27 cellular contexts compared by ENCODE assay signal in genomic region chr13:44622259-44622658, GRCh38. TPM values are rescaled to one million over a fixed set of nuclear protein-coding genes. Genes with fewer than 3 reads are reported as not detected.
DNase-seq lines count a peak whose midpoint lies in the region; ATAC-seq and TF ChIP-seq lines count a peak whose summit lies in the region.
"Had no signal": no experiment of that assay in that cellular context is flagged by ENCODE, and none has a peak within 500 bp of the region (broad histone marks: within the 10 kb centered on the region; RNA-seq: fewer than 3 reads in every experiment).

No MANE protein-coding gene starts in this region.

- TF ChIP-seq EP300 in suprapubic skin (IDR thresholded peaks at IDR 0.05) = no peak

- H2BK15ac ChIP-seq in IMR-90 (ENCODE audit: low read depth, low read length) = peak overlapping the region; percentile 25; the same call in 1 of the 3 replicates

- H2BK20ac ChIP-seq in IMR-90 (ENCODE audit: low read depth, low read length) = no peak overlapping the region; the same call in 1 of the 2 replicates

- no peak overlapping the region for H2BK5ac ChIP-seq in IMR-90 (ENCODE audit: low read depth, low read length, poor library complexity, severe bottlenecking)

- no peak overlapping the region for H2AK9ac ChIP-seq in IMR-90 (replicated peaks; ENCODE audit: low read depth, low read length, poor library complexity)

- H3K4ac ChIP-seq in IMR-90 (ENCODE audit: low read depth, low read length) = no peak overlapping the region

- H2AFZ ChIP-seq in IMR-90 (replicated peaks; ENCODE audit: low read length, poor library complexity) = no peak overlapping the region

- no peak overlapping the region; the same call in 1 of the 2 replicates for H4K5ac ChIP-seq in IMR-90 (ENCODE audit: low read depth, low read length)

- no peak for TF ChIP-seq POLR2A in IMR-90 (IDR thresholded peaks at IDR 0.05; ENCODE audit: low read depth, low read length)
- no peak for TF ChIP-seq POLR2A in suprapubic skin (IDR thresholded peaks at IDR 0.05)

- H3K4me3 ChIP-seq in IMR-90 (ENCODE audit: insufficient read depth, low read depth, low read length) = no peak overlapping the region
- H3K4me3 ChIP-seq in fibroblast of pulmonary artery (replicated peaks; ENCODE audit: low read depth, low read length) = no peak overlapping the region
- H3K4me3 ChIP-seq in suprapubic skin = no peak overlapping the region
- H3K4me3 ChIP-seq: esophagus squamous epithelium, tibial nerve had no signal

- H3K36me3 ChIP-seq in IMR-90 (ENCODE audit: control insufficient read depth, insufficient read depth, low read length) (no peaks in the 10 kb centered on the region), suprapubic skin (no peaks in the 10 kb centered on the region)
- H3K36me3 ChIP-seq: esophagus squamous epithelium, tibial nerve had no signal

- H3K27ac ChIP-seq in IMR-90 (ENCODE audit: insufficient read depth, low read length) = no peak overlapping the region
- no peak overlapping the region for H3K27ac ChIP-seq in suprapubic skin
- H3K27ac ChIP-seq: esophagus squamous epithelium, tibial nerve had no signal

- no peak overlapping the region for H3K56ac ChIP-seq in IMR-90 (ENCODE audit: extremely low read depth, insufficient read depth, low read length)

- TF ChIP-seq CTCF in IMR-90 (conservative IDR thresholded peaks at IDR 0.05; ENCODE audit: low read depth, low read length) = no peak
- TF ChIP-seq CTCF in fibroblast of pulmonary artery (IDR thresholded peaks at IDR 0.05; ENCODE audit: low read length, missing control alignments) = no peak
- no peak for TF ChIP-seq CTCF in suprapubic skin (IDR thresholded peaks at IDR 0.05)

- no peaks in the 10 kb centered on the region for H4K20me1 ChIP-seq in IMR-90 (ENCODE audit: insufficient read depth, low read length)

- H4K91ac ChIP-seq in IMR-90 (ENCODE audit: insufficient read depth, low read depth, low read length) = no peak overlapping the region

- H3K9ac ChIP-seq in IMR-90 (ENCODE audit: low read depth, low read length) = no peak overlapping the region

- WGBS in IMR-90 (ENCODE audit: extremely low coverage in 2 of 2, insufficient read length in 1 of 2), 2 experiments = no CpG with 5 or more reads among the region's 1 CpG
- WGBS in suprapubic skin = 65% methylated on average over 1 of the region's 1 CpG

- no peak overlapping the region for H2BK120ac ChIP-seq in IMR-90 (ENCODE audit: low read depth, low read length)

- no peaks in the 10 kb centered on the region for H3K79me1 ChIP-seq in IMR-90 (ENCODE audit: low read depth in 1 of 2, low read length in 2 of 2)

- no peaks in the 10 kb centered on the region for H3K9me3 ChIP-seq in IMR-90 (ENCODE audit: control insufficient read depth, insufficient read depth, low read length)
- H3K9me3 ChIP-seq in suprapubic skin = no peaks in the 10 kb centered on the region
- H3K9me3 ChIP-seq: esophagus squamous epithelium, tibial nerve had no signal

- no peak for TF ChIP-seq RAD21 in IMR-90 (IDR thresholded peaks at IDR 0.05; ENCODE audit: low read length)

- CTCF ChIA-PET in IMR-90 (lab: Yijun Ruan, JAX) = no interaction called here

- H3K14ac ChIP-seq in IMR-90 (replicated peaks; ENCODE audit: low read depth, low read length) = no peak overlapping the region

- H4K8ac ChIP-seq in IMR-90 (ENCODE audit: low read depth in 2 of 2, low read length in 2 of 2) = no peak overlapping the region

- no peak overlapping the region; the same call in 1 of the 2 replicates for H3K18ac ChIP-seq in IMR-90 (ENCODE audit: low read depth, low read length)

- in situ Hi-C loops in IMR-90 (cut with MboI; ENCODE audit: low sequenced_read_pairs) = no loop called here

- intact Hi-C loops in IMR-90 (cut with micrococcal nuclease) (no loop called here), left colon (cut with DNase I, micrococcal nuclease) (no loop called here)

- no peaks in the 10 kb centered on the region for H3K27me3 ChIP-seq in IMR-90 (ENCODE audit: control insufficient read depth, insufficient read depth, low read length)
- H3K27me3 ChIP-seq in suprapubic skin = no peaks in the 10 kb centered on the region
- H3K27me3 ChIP-seq: tibial nerve had no signal

- dilution Hi-C loops in IMR-90 (cut with HindIII; ENCODE audit: low sequenced_read_pairs, unreplicated experiment) = no loop called here

- H2AK5ac ChIP-seq in IMR-90 (ENCODE audit: low read depth, low read length) = no peak overlapping the region

- no peak for ATAC-seq in IMR-90 (ENCODE audit: low read depth)
- ATAC-seq in left colon = no peak
- ATAC-seq: activated CD4-positive, CD25-positive, alpha-beta regulatory T cell treated with anti-CD3 and anti-CD28 coated beads, Interleukin-2, amount 50 U/mL, for 24 hours; activated CD8-positive, alpha-beta memory T cell treated with anti-CD3 and anti-CD28 coated beads, Interleukin-2, amount 10 ng/mL, durations not matched to agents 7 days and 5 days; activated naive CD8-positive, alpha-beta T cell treated with anti-CD3 and anti-CD28 coated beads, Interleukin-2, amount 50 U/mL, for 24 hours; activated T-cell treated with anti-CD3 and anti-CD28 coated beads, Interleukin-2, amount 50 U/mL, for 4 hours; sciatic nerve had no signal

- no peak overlapping the region for H3K4me2 ChIP-seq in IMR-90 (ENCODE audit: low read depth, low read length)

- no TSS peak for BruUV-seq in IMR-90 (replicated peaks; lab: Mats Ljungman, UMichigan)

- no peaks in the 10 kb centered on the region for H3K9me1 ChIP-seq in IMR-90 (ENCODE audit: insufficient read depth, low read length)

- POLR2A ChIA-PET in IMR-90 (lab: Charles Lee; ENCODE audit: unreplicated experiment) = no interaction called here

- H3K4me1 ChIP-seq in IMR-90 (ENCODE audit: control insufficient read depth, insufficient read depth, low read length) (peaks cover 3% of the 10 kb centered on the region; the same call in 1 of the 2 replicates), suprapubic skin (no peaks in the 10 kb centered on the region)
- H3K4me1 ChIP-seq: esophagus squamous epithelium, tibial nerve had no signal

- no peak overlapping the region for H3K23ac ChIP-seq in IMR-90 (ENCODE audit: low read depth, low read length)

- no peak for DNase-seq in IMR-90
- peak; percentile 12 for DNase-seq in amniotic epithelial cell (ENCODE audit: low read depth)
- peak; percentile 32 for DNase-seq in fibroblast of pulmonary artery (ENCODE audit: low read depth)
- peak; percentile 3 for DNase-seq in pons (ENCODE audit: low spot score)
- no peak for DNase-seq in suprapubic skin (ENCODE audit: low spot score in 2 of 2)
- no peak for DNase-seq in putamen (ENCODE audit: low spot score)
- DNase-seq in left colon = no peak
- DNase-seq: activated CD4-positive, alpha-beta T cell treated with anti-CD3 and anti-CD28 coated beads, Interleukin-2, amount 50 U/mL, for 4 hours; activated CD8-positive, alpha-beta memory T cell treated with anti-CD3 and anti-CD28 coated beads, Interleukin-2, amount 10 ng/mL, durations not matched to agents 7 days and 5 days; activated gamma-delta T cell; activated naive CD8-positive, alpha-beta T cell treated with anti-CD3 and anti-CD28 coated beads, Interleukin-2, amount 50 U/mL, for 24 hours; activated T-cell treated with anti-CD3 and anti-CD28 coated beads, Interleukin-2, amount 50 U/mL, for 4 hours; C1 segment of cervical spinal cord; cerebellar nuclear complex; DND-41; esophagus squamous epithelium; HFFc6; immature natural killer cell; NCI-H1048; NCI-H524; nephron progenitor cell; OCI-M1; stimulated activated CD4-positive, alpha-beta T cell treated with anti-CD3 and anti-CD28 coated beads, Interleukin-4, amount 100 ng/mL, for 24 hours; T-helper 2 cell had no signal

TF ChIP-seq in IMR-90, 13 proteins besides CTCF, POLR2A, EP300 and RAD21:
- TF ChIP-seq RFX5 (IDR thresholded peaks at IDR 0.05; ENCODE audit: low read depth, low read length) = no peak
- TF ChIP-seq, protein P1, sequence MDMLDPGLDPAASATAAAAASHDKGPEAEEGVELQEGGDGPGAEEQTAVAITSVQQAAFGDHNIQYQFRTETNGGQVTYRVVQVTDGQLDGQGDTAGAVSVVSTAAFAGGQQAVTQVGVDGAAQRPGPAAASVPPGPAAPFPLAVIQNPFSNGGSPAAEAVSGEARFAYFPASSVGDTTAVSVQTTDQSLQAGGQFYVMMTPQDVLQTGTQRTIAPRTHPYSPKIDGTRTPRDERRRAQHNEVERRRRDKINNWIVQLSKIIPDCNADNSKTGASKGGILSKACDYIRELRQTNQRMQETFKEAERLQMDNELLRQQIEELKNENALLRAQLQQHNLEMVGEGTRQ (IDR thresholded peaks at IDR 0.05; ENCODE audit: low read depth, low read length) = no peak
TF ChIP-seq in IMR-90: peak in this region for 0.

RNA-seq across cellular contexts. Expression of gene TSC22D1, which starts 46.1 kb away (rescaled TPM):
- 30.8 and 52.2 TPM in 2 replicates for total RNA-seq in IMR-90 (2012; rRNA removed)
- 42.2 and 44.9 TPM in 2 replicates for polyA plus RNA-seq in IMR-90 (2012; rRNA removed)
- polyA plus RNA-seq in IMR-90 (2012; cell fraction: cytosol; rRNA removed) = 31.4 and 37.1 TPM in 2 replicates
- 42.3 and 132 TPM in 2 replicates for polyA plus RNA-seq in IMR-90 (2012; cell fraction: nucleus; rRNA removed; ENCODE audit: low replicate concordance)
- total RNA-seq in suprapubic skin = 100 to 1,000 TPM in 1 of 4 donors, 10 to 100 TPM in 3; 70.3 to 135 (median 92.1) TPM
- 100 to 1,000 TPM; 268 to 294 TPM for total RNA-seq in left colon

Comparison
In these comparisons a context has a peak if more than half of its experiments do, and no peak if none do; other contexts are left out.
1. DNase-seq: peak in amniotic epithelial cell (single experiment), fibroblast of pulmonary artery (single experiment) and pons (single experiment); none in IMR-90 (single experiment), suprapubic skin (0 of 2), putamen (single experiment) and left colon (0 of 2).